ENCODE assay signal across 12 cellular contexts in genomic region chr1:55060133-55060999, GRCh38. TPM values are rescaled to one million over a fixed set of nuclear protein-coding genes. Genes with fewer than 3 reads are reported as not detected.
DNase-seq lines count a peak whose midpoint lies in the region; ATAC-seq, FAIRE-seq and TF ChIP-seq lines count a peak whose summit lies in the region.
"Had no signal": no experiment of that assay in that cellular context is flagged by ENCODE, and none has a peak within 500 bp of the region (broad histone marks: within the 10 kb centered on the region; RNA-seq: fewer than 3 reads in every experiment).

No MANE protein-coding gene starts in this region.

- H3K36me3 Mint-ChIP-seq in MCF 10A (ENCODE audit: insufficient read depth, unreplicated experiment), result peaks cover 5% of the 10 kb centered on the region
- no peaks in the 10 kb centered on the region for H3K36me3 Mint-ChIP-seq in stimulated activated naive B cell treated with anti-CD40 and anti-IgM and Interleukin-4, amounts not matched to agents 10 μg/mL and 1 μg/mL and 100 μg/mL, for 72 hours

- BruUV-seq in mammary epithelial cell (replicated peaks; lab: Mats Ljungman, UMichigan), result no TSS peak
- BruUV-seq in MCF 10A (replicated peaks; lab: Mats Ljungman, UMichigan), result no TSS peak
- BruUV-seq in GM12878 (replicated peaks; lab: Mats Ljungman, UMichigan), result no TSS peak

- peaks cover 2% of the 10 kb centered on the region for H3K36me3 ChIP-seq in mammary epithelial cell (ENCODE audit: insufficient read depth, low read length)
- no peaks in the 10 kb centered on the region for H3K36me3 ChIP-seq in GM12878 (ENCODE audit: control insufficient read depth in 2 of 2, insufficient read depth in 2 of 2, low read length in 1 of 2)
- no peaks in the 10 kb centered on the region for H3K36me3 ChIP-seq in colonic mucosa
- H3K36me3 ChIP-seq: breast epithelium, upper lobe of right lung had no signal

- H3K4me3 ChIP-seq in mammary epithelial cell (replicated peaks in 1 of 3; ENCODE audit: insufficient read depth in 1 of 3, low read depth in 2 of 3, low read length in 3 of 3), result no peak overlapping the region
- H3K4me3 ChIP-seq in GM12878, result no peak overlapping the region
- H3K4me3 ChIP-seq in colonic mucosa, result no peak overlapping the region
- H3K4me3 ChIP-seq: breast epithelium, upper lobe of right lung had no signal

- RAD21 ChIA-PET in GM12878 (lab: Charles Lee; ENCODE audit: unreplicated experiment), result interaction anchor here (0.8 to 1.3 kb wide), 2 partner anchors 38 to 114 kb away, joined by 3 to 5 read pairs; no protein-coding TSS in a partner anchor

- no peaks in the 10 kb centered on the region for H3K9me3 Mint-ChIP-seq in MCF 10A (ENCODE audit: unreplicated experiment)
- no peaks in the 10 kb centered on the region for H3K9me3 Mint-ChIP-seq in stimulated activated naive B cell treated with anti-CD40 and anti-IgM and Interleukin-4, amounts not matched to agents 10 μg/mL and 1 μg/mL and 100 μg/mL, for 72 hours

- DNase-seq in mammary epithelial cell (no peak), MCF 10A (ENCODE audit: unreplicated experiment) (no peak), NAMALWA (ENCODE audit: low spot score) (peak; percentile 9), GM12878 (ENCODE audit: low read depth, low spot score) (peak; percentile 4), HT-29 (ENCODE audit: low spot score) (no peak), NOMO-1 treated with dmso at 0.1 percent for 144 hours (lab: John Stamatoyannopoulos, UW; ENCODE audit: unreplicated experiment) (no peak), colonic mucosa (no peak)
- no peak for DNase-seq in stimulated activated naive B cell treated with anti-CD40 and anti-IgM and Interleukin-4, amounts not matched to agents 10 μg/mL and 1 μg/mL and 100 μg/mL, for 72 hours
- DNase-seq: KBM-7 had no signal

- no peak overlapping the region for H3K4me2 ChIP-seq in mammary epithelial cell (ENCODE audit: insufficient read depth, low read depth, low read length)
- H3K4me2 ChIP-seq in GM12878 (ENCODE audit: control insufficient read depth, insufficient read depth), result no peak overlapping the region

- TF ChIP-seq EP300 in GM12878 (IDR thresholded peaks at IDR 0.05; ENCODE audit: borderline replicate concordance in 1 of 2, control insufficient read depth in 1 of 2, low read depth in 2 of 2, low read length in 2 of 2), result no peak

- peaks cover 2% of the 10 kb centered on the region for H3K79me2 ChIP-seq in mammary epithelial cell (ENCODE audit: insufficient read depth, low read length)
- H3K79me2 ChIP-seq in GM12878 (ENCODE audit: control insufficient read depth, insufficient read depth, low read length), result no peaks in the 10 kb centered on the region

- H3K27ac Mint-ChIP-seq in MCF 10A (ENCODE audit: low read depth, unreplicated experiment), result no peak overlapping the region
- H3K27ac Mint-ChIP-seq in stimulated activated naive B cell treated with anti-CD40 and anti-IgM and Interleukin-4, amounts not matched to agents 10 μg/mL and 1 μg/mL and 100 μg/mL, for 72 hours, result no peak overlapping the region

- no peaks in the 10 kb centered on the region for H3K27me3 Mint-ChIP-seq in MCF 10A (ENCODE audit: insufficient read depth, unreplicated experiment)
- H3K27me3 Mint-ChIP-seq in stimulated activated naive B cell treated with anti-CD40 and anti-IgM and Interleukin-4, amounts not matched to agents 10 μg/mL and 1 μg/mL and 100 μg/mL, for 72 hours, result no peaks in the 10 kb centered on the region

- POLR2A ChIA-PET in MCF 10A (lab: Yijun Ruan, JAX), result interaction anchor here (0.6 kb wide), 1 partner anchor 46 kb away, joined by 3 read pairs; no protein-coding TSS in a partner anchor
- POLR2A ChIA-PET in GM12878 (lab: Charles Lee), result interaction anchor here (0.6 kb wide), 1 partner anchor 438 kb away, joined by 3 read pairs; no protein-coding TSS in a partner anchor

- H2AFZ ChIP-seq in mammary epithelial cell (ENCODE audit: low read depth, low read length) (peak overlapping the region; percentile 9), GM12878 (ENCODE audit: control insufficient read depth, low read depth, low read length) (no peak overlapping the region)

- H3K27ac ChIP-seq in mammary epithelial cell (ENCODE audit: insufficient read depth, low read depth, low read length) (no peak overlapping the region), GM12878 (ENCODE audit: control insufficient read depth, insufficient read depth) (no peak overlapping the region), colonic mucosa (no peak overlapping the region)
- H3K27ac ChIP-seq: breast epithelium, upper lobe of right lung had no signal

- no peak overlapping the region for H3K4me3 Mint-ChIP-seq in MCF 10A (ENCODE audit: unreplicated experiment)
- no peak overlapping the region for H3K4me3 Mint-ChIP-seq in stimulated activated naive B cell treated with anti-CD40 and anti-IgM and Interleukin-4, amounts not matched to agents 10 μg/mL and 1 μg/mL and 100 μg/mL, for 72 hours

- in situ Hi-C loops in mammary epithelial cell (cut with MboI; ENCODE audit: low sequenced_read_pairs in 2 of 2), result no loop called here
- in situ Hi-C loops in GM12878 (cut with MboI), result no loop called here

- peak; percentile 67 for ATAC-seq in GM12878
- ATAC-seq in stimulated activated naive B cell treated with anti-CD40 and anti-IgM and Interleukin-4, amounts not matched to agents 10 μg/mL and 1 μg/mL and 100 μg/mL, for 72 hours (replicated peaks), result peak; percentile 31 to 45

- H3K4me1 Mint-ChIP-seq in MCF 10A (ENCODE audit: insufficient read depth, unreplicated experiment), result peaks cover 13% of the 10 kb centered on the region
- H3K4me1 Mint-ChIP-seq in stimulated activated naive B cell treated with anti-CD40 and anti-IgM and Interleukin-4, amounts not matched to agents 10 μg/mL and 1 μg/mL and 100 μg/mL, for 72 hours, result no peaks in the 10 kb centered on the region

- H3K27me3 ChIP-seq in mammary epithelial cell (ENCODE audit: insufficient read depth, low read length) (no peaks in the 10 kb centered on the region), GM12878 (replicated peaks in 1 of 2; ENCODE audit: control insufficient read depth in 2 of 2, insufficient read depth in 2 of 2, low read length in 1 of 2) (no peaks in the 10 kb centered on the region), colonic mucosa (no peaks in the 10 kb centered on the region)
- H3K27me3 ChIP-seq: breast epithelium, upper lobe of right lung had no signal

- intact Hi-C loops in mammary epithelial cell (cut with micrococcal nuclease) (no loop called here), MCF 10A (cut with micrococcal nuclease) (no loop called here), GM12878 (cut with micrococcal nuclease; ENCODE audit: unreplicated experiment) (no loop called here), colonic mucosa (cut with DNase I) (no loop called here)

- H3K9me3 ChIP-seq in mammary epithelial cell (replicated peaks; ENCODE audit: insufficient read depth, low read length) (no peaks in the 10 kb centered on the region), GM12878 (replicated peaks; ENCODE audit: control insufficient read depth, insufficient read depth, low read length) (no peaks in the 10 kb centered on the region), colonic mucosa (no peaks in the 10 kb centered on the region)
- H3K9me3 ChIP-seq: breast epithelium, upper lobe of right lung had no signal

- no peak overlapping the region for H3K9ac ChIP-seq in mammary epithelial cell (ENCODE audit: insufficient read depth, low read length)
- H3K9ac ChIP-seq in GM12878 (ENCODE audit: control insufficient read depth, insufficient read depth, low read length), result no peak overlapping the region
- no peak overlapping the region for H3K9ac ChIP-seq in colonic mucosa (ENCODE audit: low read depth in 2 of 2, low read length in 2 of 2)

- H3K4me1 ChIP-seq in mammary epithelial cell (ENCODE audit: insufficient read depth, low read length) (peaks cover 15% of the 10 kb centered on the region), GM12878 (ENCODE audit: control insufficient read depth, insufficient read depth, low read length) (no peaks in the 10 kb centered on the region), colonic mucosa (no peaks in the 10 kb centered on the region)

- no peaks in the 10 kb centered on the region for H4K20me1 ChIP-seq in mammary epithelial cell (ENCODE audit: insufficient read depth, low read length)
- no peaks in the 10 kb centered on the region for H4K20me1 ChIP-seq in GM12878 (ENCODE audit: control insufficient read depth, insufficient read depth)

- no peak for FAIRE-seq in GM12878 (lab: Jason Lieb, UNC)
- FAIRE-seq: G401.6 had no signal

- TF ChIP-seq CTCF in mammary epithelial cell (conservative IDR thresholded peaks at IDR 0.05 in 1 of 2, IDR thresholded peaks at IDR 0.05 in 1 of 2; ENCODE audit: extremely low read depth in 1 of 2, insufficient read depth in 1 of 2, low read depth in 1 of 2, low read length in 2 of 2), result no peak
- TF ChIP-seq CTCF in MCF 10A (IDR thresholded peaks at IDR 0.05; ENCODE audit: unreplicated experiment), result no peak
- no peak for TF ChIP-seq CTCF in GM12878 (IDR thresholded peaks at IDR 0.05 in 2 of 3, conservative IDR thresholded peaks at IDR 0.05 in 1 of 3; ENCODE audit: control insufficient read depth in 2 of 3, extremely low read depth in 1 of 3, insufficient read depth in 1 of 3, low read depth in 3 of 3, low read length in 3 of 3)
- no peak for TF ChIP-seq CTCF in colonic mucosa (IDR thresholded peaks at IDR 0.05)

- dilution Hi-C loops in mammary epithelial cell (cut with HindIII; ENCODE audit: low sequenced_read_pairs), result no loop called here

- 78% methylated on average over 13 of the region's 14 CpGs for WGBS in mammary epithelial cell (ENCODE audit: low coverage, missing lambda C conversion rate)
- WGBS in GM12878 (ENCODE audit: insufficient coverage, insufficient replicate concordance, low lambda C conversion rate, missing lambda C conversion rate), result 53% methylated on average over 14 of the region's 14 CpGs

- SMC1A ChIA-PET in GM12878 (lab: Charles Lee; ENCODE audit: uncharacterized antibody, unreplicated experiment), result no interaction called here

- TF ChIP-seq RAD21 in GM12878 (IDR thresholded peaks at IDR 0.05; ENCODE audit: insufficient read depth, low read depth, low read length), result no peak

- CTCF ChIA-PET in mammary epithelial cell (lab: Charles Lee; ENCODE audit: low non-redundant PET) (no interaction called here), MCF 10A (lab: Yijun Ruan, JAX) (interaction anchor here (0.5 to 1.7 kb wide), 7 partner anchors 15 to 1649 kb away, joined by 3 to 5 read pairs (median 3); no protein-coding TSS in a partner anchor), GM12878 (lab: Yijun Ruan, JAX) (interaction anchor here (1.1 to 1.6 kb wide), 3 partner anchors 11 to 218 kb away, joined by 3 to 5 read pairs (median 4); no protein-coding TSS in a partner anchor)

- TF ChIP-seq POLR2A in GM12878 (IDR thresholded peaks at IDR 0.05; ENCODE audit: low read depth, low read length), result no peak

RNA-seq across cellular contexts. Expression of gene PCSK9, which starts 21.0 kb away (rescaled TPM):
- total RNA-seq in mammary epithelial cell (10 to 100 TPM in 1 of 2 donors, under 1 TPM in 1; 0.67 to 75.0 TPM), MCF 10A (2022) (not detected in 2 replicates), GM12878 (2014; rRNA removed) (not detected in 2 replicates), GM12878 (2014; rRNA removed; fragmentation: Illumina TruSeq; extraction: Trizol) (not detected in 2 replicates), GM12878 (2021) (0.15 and 0.21 TPM in 2 replicates), colonic mucosa (10 to 100 TPM; 48.9 to 61.2 TPM)
- polyA plus RNA-seq in mammary epithelial cell (52.1 TPM), GM12878 (2011; rRNA removed) (not detected in 2 replicates), GM12878 (2014; fragmentation: Illumina TruSeq; extraction: Trizol) (not detected in 2 replicates), GM12878 (2014; fragmentation: Nextera tagmentation; extraction: Ambion mirVana) (not detected), GM12878 (2014; rRNA removed) (not detected in 2 replicates), GM12878 (2016; fragmentation: Nextera tagmentation; extraction: Ambion mirVana) (under 1 TPM in 1 of 2 experiments, not detected in 1; 0.03 TPM)
- polyA minus RNA-seq in mammary epithelial cell, result 39.9 TPM
- total RNA-seq in GM12878 (2013; cell fraction: nucleolus; rRNA removed), result not detected in 2 replicates
- polyA plus RNA-seq in GM12878 (2011; ENCODE audit: low read depth), result not detected
- polyA plus RNA-seq in GM12878 (2011; cell fraction: cytosol; rRNA removed), result not detected in 2 replicates
- 0.04 and 0.07 TPM in 2 replicates for polyA plus RNA-seq in GM12878 (2011; cell fraction: nucleus; rRNA removed)
- not detected in 2 replicates for polyA plus RNA-seq in GM12878 (2012)
- polyA minus RNA-seq in GM12878 (2011; rRNA and poly(A)+ RNA removed), result not detected in 2 replicates
- polyA minus RNA-seq in GM12878 (2011; cell fraction: cytosol; rRNA and poly(A)+ RNA removed), result 2.1 and 2.6 TPM in 2 replicates
- 0.12 and 0.57 TPM in 2 replicates for polyA minus RNA-seq in GM12878 (2011; cell fraction: nucleus; rRNA and poly(A)+ RNA removed)
- 4.7 and 6.1 TPM in 2 replicates for total RNA-seq in HT-29 (2014; rRNA removed; shearing (Covaris generic))

Comparison
In these comparisons a context has a peak if more than half of its experiments do, and no peak if none do; other contexts are left out.
1. DNase-seq: peak in NAMALWA (single experiment) and GM12878 (single experiment); none in mammary epithelial cell (single experiment), MCF 10A (single experiment), stimulated activated naive B cell treated with anti-CD40 and anti-IgM and Interleukin-4, amounts not matched to agents 10 μg/mL and 1 μg/mL and 100 μg/mL, for 72 hours (single experiment), HT-29 (single experiment), NOMO-1 treated with dmso at 0.1 percent for 144 hours (single experiment) and colonic mucosa (single experiment).